ENCODE assay signal across 1 cellular context in the genomic region with DNA sequence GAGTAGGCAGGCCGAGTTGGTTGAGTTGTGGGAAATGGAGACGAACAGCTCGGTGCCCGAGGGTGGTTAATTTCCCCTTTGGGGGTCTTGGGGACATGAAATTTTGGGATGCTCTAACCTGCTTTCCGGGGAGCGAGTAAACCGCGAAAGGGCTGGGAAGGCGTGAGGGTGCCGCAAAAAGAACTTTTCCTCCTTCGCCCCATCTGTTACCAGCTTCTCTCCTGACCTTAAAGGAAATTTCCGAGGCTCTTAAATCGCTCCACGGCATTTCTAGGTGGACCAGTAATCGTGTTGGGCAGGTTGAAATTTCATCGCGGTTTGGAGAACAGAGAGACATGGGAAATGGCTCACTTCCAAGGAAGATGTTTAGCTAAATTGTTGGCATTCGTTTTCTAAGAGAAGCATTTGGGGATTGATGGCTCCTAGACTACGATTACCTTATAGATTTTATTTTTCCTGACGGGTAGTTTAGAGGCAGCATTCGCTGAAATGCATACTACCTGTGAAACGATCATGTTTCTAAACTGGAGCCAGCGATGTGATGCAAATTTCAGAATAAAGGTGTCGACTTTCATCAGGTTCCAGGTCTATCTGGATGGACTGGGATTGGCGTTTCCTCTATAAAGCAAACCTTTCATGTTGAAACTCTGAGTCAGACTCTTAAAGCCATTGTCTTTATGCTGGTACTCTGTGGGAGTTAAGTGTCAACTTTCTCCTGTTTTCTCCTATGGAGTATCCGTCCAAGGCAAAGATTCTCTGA.
TF ChIP-seq lines count a peak whose summit lies in the region.

No MANE protein-coding gene starts in this region.

TF ChIP-seq in HEK293, 187 proteins besides CTCF, POLR2A, EP300 and RAD21 (continued from another document and continues in another):
- TF ChIP-seq, protein P1, sequence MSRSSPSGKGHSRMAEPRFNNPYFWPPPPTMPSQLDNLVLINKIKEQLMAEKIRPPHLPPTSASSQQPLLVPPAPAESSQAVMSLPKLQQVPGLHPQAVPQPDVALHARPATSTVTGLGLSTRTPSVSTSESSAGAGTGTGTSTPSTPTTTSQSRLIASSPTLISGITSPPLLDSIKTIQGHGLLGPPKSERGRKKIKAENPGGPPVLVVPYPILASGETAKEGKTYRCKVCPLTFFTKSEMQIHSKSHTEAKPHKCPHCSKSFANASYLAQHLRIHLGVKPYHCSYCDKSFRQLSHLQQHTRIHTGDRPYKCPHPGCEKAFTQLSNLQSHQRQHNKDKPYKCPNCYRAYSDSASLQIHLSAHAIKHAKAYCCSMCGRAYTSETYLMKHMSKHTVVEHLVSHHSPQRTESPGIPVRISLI (tag by site-specific recombination; IDR thresholded peaks at IDR 0.05): no peak
- TF ChIP-seq ZBTB20 (tag by site-specific recombination; IDR thresholded peaks at IDR 0.05) (no peak), ZBTB1 (tag by site-specific recombination; IDR thresholded peaks at IDR 0.05) (no peak), ZNF266 (tag by site-specific recombination; IDR thresholded peaks at IDR 0.05; ENCODE audit: low read depth) (no peak), ZNF610 (tag by site-specific recombination; IDR thresholded peaks at IDR 0.05; ENCODE audit: borderline replicate concordance) (no peak), ZBTB8A (tag by site-specific recombination; IDR thresholded peaks at IDR 0.05) (no peak), ZNF140 (tag by site-specific recombination; IDR thresholded peaks at IDR 0.05) (no peak), ZNF138 (tag by site-specific recombination; IDR thresholded peaks at IDR 0.05; ENCODE audit: borderline replicate concordance) (no peak), ZBTB7A (tag by site-specific recombination; IDR thresholded peaks at IDR 0.05; ENCODE audit: low read depth) (no peak), ZNF157 (tag by site-specific recombination; IDR thresholded peaks at IDR 0.05) (no peak), ZSCAN30 (tag by site-specific recombination; IDR thresholded peaks at IDR 0.05) (no peak), ZNF544 (tag by site-specific recombination; IDR thresholded peaks at IDR 0.05) (no peak), ZNF521 (tag by site-specific recombination; IDR thresholded peaks at IDR 0.05) (no peak), ZNF202 (tag by site-specific recombination; IDR thresholded peaks at IDR 0.05; ENCODE audit: borderline replicate concordance) (no peak), HOXD13 (CRISPR knock-in tag; IDR thresholded peaks at IDR 0.05; ENCODE audit: borderline replicate concordance) (no peak), ZNF837 (tag by site-specific recombination; IDR thresholded peaks at IDR 0.05) (no peak), ZNF341 (tag by site-specific recombination; IDR thresholded peaks at IDR 0.05; ENCODE audit: low read depth) (no peak), ZNF366 (tag by site-specific recombination; conservative IDR thresholded peaks at IDR 0.05) (peak; percentile 75), ZNF626 (tag by site-specific recombination; IDR thresholded peaks at IDR 0.05) (no peak), ZBTB48 (tag by site-specific recombination; IDR thresholded peaks at IDR 0.05) (no peak), ZNF324 (tag by site-specific recombination; IDR thresholded peaks at IDR 0.05) (no peak), ZNF530 (tag by site-specific recombination; IDR thresholded peaks at IDR 0.05; ENCODE audit: low read depth) (no peak), KLF8 (tag by site-specific recombination; IDR thresholded peaks at IDR 0.05) (no peak), HOXA7 (CRISPR knock-in tag; IDR thresholded peaks at IDR 0.05; ENCODE audit: borderline replicate concordance) (no peak), ZNF549 (tag by site-specific recombination; IDR thresholded peaks at IDR 0.05) (no peak), SP7 (tag by site-specific recombination; IDR thresholded peaks at IDR 0.05) (no peak), ZNF394 (tag by site-specific recombination; IDR thresholded peaks at IDR 0.05; ENCODE audit: borderline replicate concordance) (peak; percentile 16; the same call in 1 of the 2 replicates), ZFP69B (tag by site-specific recombination; IDR thresholded peaks at IDR 0.05) (no peak), ZNF473 (tag by site-specific recombination; IDR thresholded peaks at IDR 0.05) (no peak), ZNF548 (tag by site-specific recombination; IDR thresholded peaks at IDR 0.05) (no peak), ZNF169 (tag by site-specific recombination; IDR thresholded peaks at IDR 0.05) (no peak), ZNF600 (tag by site-specific recombination; IDR thresholded peaks at IDR 0.05) (no peak), ZBTB17 (tag by site-specific recombination; IDR thresholded peaks at IDR 0.05) (peak; percentile 62), TCF7L2 (IDR thresholded peaks at IDR 0.05; ENCODE audit: borderline replicate concordance, low read depth, low read length) (peak; percentile 36; the same call in 1 of the 2 replicates), ZNF776 (tag by site-specific recombination; IDR thresholded peaks at IDR 0.05; ENCODE audit: borderline replicate concordance) (no peak), PRDM1 (tag by site-specific recombination; IDR thresholded peaks at IDR 0.05) (peak; percentile 73; the same call in 1 of the 2 replicates), ZFHX2 (tag by site-specific recombination; conservative IDR thresholded peaks at IDR 0.05) (no peak; the same call in 1 of the 2 replicates), ZNF19 (tag by site-specific recombination; IDR thresholded peaks at IDR 0.05; ENCODE audit: low read depth) (no peak), ZNF221 (tag by site-specific recombination; IDR thresholded peaks at IDR 0.05; ENCODE audit: borderline replicate concordance) (no peak), GFI1B (tag by site-specific recombination; IDR thresholded peaks at IDR 0.05) (no peak)
- TF ChIP-seq, protein P2, sequence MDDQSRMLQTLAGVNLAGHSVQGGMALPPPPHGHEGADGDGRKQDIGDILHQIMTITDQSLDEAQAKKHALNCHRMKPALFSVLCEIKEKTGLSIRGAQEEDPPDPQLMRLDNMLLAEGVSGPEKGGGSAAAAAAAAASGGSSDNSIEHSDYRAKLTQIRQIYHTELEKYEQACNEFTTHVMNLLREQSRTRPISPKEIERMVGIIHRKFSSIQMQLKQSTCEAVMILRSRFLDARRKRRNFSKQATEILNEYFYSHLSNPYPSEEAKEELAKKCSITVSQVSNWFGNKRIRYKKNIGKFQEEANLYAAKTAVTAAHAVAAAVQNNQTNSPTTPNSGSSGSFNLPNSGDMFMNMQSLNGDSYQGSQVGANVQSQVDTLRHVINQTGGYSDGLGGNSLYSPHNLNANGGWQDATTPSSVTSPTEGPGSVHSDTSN (CRISPR knock-in tag; IDR thresholded peaks at IDR 0.05): no peak
- TF ChIP-seq, protein P3, sequence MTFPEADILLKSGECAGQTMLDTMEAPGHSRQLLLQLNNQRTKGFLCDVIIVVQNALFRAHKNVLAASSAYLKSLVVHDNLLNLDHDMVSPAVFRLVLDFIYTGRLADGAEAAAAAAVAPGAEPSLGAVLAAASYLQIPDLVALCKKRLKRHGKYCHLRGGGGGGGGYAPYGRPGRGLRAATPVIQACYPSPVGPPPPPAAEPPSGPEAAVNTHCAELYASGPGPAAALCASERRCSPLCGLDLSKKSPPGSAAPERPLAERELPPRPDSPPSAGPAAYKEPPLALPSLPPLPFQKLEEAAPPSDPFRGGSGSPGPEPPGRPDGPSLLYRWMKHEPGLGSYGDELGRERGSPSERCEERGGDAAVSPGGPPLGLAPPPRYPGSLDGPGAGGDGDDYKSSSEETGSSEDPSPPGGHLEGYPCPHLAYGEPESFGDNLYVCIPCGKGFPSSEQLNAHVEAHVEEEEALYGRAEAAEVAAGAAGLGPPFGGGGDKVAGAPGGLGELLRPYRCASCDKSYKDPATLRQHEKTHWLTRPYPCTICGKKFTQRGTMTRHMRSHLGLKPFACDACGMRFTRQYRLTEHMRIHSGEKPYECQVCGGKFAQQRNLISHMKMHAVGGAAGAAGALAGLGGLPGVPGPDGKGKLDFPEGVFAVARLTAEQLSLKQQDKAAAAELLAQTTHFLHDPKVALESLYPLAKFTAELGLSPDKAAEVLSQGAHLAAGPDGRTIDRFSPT (tag by site-specific recombination; IDR thresholded peaks at IDR 0.05): 0 out of 2 replicates have a peak, but pooled peaks have one; percentile 3
- TF ChIP-seq, protein P4, sequence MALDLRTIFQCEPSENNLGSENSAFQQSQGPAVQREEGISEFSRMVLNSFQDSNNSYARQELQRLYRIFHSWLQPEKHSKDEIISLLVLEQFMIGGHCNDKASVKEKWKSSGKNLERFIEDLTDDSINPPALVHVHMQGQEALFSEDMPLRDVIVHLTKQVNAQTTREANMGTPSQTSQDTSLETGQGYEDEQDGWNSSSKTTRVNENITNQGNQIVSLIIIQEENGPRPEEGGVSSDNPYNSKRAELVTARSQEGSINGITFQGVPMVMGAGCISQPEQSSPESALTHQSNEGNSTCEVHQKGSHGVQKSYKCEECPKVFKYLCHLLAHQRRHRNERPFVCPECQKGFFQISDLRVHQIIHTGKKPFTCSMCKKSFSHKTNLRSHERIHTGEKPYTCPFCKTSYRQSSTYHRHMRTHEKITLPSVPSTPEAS (tag by site-specific recombination; IDR thresholded peaks at IDR 0.05): no peak
- TF ChIP-seq, protein P5, sequence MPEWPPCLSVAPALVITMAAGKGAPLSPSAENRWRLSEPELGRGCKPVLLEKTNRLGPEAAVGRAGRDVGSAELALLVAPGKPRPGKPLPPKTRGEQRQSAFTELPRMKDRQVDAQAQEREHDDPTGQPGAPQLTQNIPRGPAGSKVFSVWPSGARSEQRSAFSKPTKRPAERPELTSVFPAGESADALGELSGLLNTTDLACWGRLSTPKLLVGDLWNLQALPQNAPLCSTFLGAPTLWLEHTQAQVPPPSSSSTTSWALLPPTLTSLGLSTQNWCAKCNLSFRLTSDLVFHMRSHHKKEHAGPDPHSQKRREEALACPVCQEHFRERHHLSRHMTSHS (tag by site-specific recombination; IDR thresholded peaks at IDR 0.05): no peak
- TF ChIP-seq, protein P6, sequence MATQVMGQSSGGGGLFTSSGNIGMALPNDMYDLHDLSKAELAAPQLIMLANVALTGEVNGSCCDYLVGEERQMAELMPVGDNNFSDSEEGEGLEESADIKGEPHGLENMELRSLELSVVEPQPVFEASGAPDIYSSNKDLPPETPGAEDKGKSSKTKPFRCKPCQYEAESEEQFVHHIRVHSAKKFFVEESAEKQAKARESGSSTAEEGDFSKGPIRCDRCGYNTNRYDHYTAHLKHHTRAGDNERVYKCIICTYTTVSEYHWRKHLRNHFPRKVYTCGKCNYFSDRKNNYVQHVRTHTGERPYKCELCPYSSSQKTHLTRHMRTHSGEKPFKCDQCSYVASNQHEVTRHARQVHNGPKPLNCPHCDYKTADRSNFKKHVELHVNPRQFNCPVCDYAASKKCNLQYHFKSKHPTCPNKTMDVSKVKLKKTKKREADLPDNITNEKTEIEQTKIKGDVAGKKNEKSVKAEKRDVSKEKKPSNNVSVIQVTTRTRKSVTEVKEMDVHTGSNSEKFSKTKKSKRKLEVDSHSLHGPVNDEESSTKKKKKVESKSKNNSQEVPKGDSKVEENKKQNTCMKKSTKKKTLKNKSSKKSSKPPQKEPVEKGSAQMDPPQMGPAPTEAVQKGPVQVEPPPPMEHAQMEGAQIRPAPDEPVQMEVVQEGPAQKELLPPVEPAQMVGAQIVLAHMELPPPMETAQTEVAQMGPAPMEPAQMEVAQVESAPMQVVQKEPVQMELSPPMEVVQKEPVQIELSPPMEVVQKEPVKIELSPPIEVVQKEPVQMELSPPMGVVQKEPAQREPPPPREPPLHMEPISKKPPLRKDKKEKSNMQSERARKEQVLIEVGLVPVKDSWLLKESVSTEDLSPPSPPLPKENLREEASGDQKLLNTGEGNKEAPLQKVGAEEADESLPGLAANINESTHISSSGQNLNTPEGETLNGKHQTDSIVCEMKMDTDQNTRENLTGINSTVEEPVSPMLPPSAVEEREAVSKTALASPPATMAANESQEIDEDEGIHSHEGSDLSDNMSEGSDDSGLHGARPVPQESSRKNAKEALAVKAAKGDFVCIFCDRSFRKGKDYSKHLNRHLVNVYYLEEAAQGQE (tag by site-specific recombination; IDR thresholded peaks at IDR 0.05): no peak
- TF ChIP-seq, protein P7, sequence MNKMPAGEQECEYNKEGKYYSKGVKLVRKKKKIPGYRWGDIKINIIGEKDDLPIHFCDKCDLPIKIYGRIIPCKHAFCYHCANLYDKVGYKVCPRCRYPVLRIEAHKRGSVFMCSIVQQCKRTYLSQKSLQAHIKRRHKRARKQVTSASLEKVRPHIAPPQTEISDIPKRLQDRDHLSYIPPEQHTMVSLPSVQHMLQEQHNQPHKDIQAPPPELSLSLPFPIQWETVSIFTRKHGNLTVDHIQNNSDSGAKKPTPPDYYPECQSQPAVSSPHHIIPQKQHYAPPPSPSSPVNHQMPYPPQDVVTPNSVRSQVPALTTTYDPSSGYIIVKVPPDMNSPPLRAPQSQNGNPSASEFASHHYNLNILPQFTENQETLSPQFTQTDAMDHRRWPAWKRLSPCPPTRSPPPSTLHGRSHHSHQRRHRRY (tag by site-specific recombination; IDR thresholded peaks at IDR 0.05): no peak
- TF ChIP-seq, protein P8, sequence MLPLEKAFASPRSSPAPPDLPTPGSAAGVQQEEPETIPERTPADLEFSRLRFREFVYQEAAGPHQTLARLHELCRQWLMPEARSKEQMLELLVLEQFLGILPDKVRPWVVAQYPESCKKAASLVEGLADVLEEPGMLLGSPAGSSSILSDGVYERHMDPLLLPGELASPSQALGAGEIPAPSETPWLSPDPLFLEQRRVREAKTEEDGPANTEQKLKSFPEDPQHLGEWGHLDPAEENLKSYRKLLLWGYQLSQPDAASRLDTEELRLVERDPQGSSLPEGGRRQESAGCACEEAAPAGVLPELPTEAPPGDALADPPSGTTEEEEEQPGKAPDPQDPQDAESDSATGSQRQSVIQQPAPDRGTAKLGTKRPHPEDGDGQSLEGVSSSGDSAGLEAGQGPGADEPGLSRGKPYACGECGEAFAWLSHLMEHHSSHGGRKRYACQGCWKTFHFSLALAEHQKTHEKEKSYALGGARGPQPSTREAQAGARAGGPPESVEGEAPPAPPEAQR (tag by site-specific recombination; IDR thresholded peaks at IDR 0.05): no peak
- TF ChIP-seq, protein P9, sequence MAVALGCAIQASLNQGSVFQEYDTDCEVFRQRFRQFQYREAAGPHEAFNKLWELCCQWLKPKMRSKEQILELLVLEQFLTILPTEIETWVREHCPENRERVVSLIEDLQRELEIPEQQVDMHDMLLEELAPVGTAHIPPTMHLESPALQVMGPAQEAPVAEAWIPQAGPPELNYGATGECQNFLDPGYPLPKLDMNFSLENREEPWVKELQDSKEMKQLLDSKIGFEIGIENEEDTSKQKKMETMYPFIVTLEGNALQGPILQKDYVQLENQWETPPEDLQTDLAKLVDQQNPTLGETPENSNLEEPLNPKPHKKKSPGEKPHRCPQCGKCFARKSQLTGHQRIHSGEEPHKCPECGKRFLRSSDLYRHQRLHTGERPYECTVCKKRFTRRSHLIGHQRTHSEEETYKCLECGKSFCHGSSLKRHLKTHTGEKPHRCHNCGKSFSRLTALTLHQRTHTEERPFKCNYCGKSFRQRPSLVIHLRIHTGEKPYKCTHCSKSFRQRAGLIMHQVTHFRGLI (tag by site-specific recombination; IDR thresholded peaks at IDR 0.05): no peak
- TF ChIP-seq, protein P10, sequence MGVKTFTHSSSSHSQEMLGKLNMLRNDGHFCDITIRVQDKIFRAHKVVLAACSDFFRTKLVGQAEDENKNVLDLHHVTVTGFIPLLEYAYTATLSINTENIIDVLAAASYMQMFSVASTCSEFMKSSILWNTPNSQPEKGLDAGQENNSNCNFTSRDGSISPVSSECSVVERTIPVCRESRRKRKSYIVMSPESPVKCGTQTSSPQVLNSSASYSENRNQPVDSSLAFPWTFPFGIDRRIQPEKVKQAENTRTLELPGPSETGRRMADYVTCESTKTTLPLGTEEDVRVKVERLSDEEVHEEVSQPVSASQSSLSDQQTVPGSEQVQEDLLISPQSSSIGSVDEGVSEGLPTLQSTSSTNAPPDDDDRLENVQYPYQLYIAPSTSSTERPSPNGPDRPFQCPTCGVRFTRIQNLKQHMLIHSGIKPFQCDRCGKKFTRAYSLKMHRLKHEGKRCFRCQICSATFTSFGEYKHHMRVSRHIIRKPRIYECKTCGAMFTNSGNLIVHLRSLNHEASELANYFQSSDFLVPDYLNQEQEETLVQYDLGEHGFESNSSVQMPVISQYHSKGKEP (tag by site-specific recombination; IDR thresholded peaks at IDR 0.05): no peak
